Comparison of ENCODE assay signal across 19 cellular contexts in the genomic region with DNA sequence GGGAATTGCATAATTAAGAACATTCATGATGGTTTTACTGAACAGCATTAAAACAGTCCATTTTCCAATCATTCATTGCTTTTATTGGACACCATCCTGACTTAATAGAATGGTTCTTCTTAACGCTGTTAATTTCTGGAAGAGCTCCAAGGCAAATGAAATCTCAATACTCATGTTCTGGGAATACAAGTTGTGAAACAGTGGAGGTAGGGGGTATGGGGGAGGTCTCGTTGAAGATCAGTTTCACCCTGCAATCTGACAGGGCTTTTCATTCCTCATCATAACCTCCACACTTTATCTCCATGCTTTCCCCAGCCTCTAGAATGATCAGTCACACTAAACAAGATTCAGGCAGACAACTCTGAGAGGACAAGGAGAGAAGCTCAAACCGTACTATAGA.
"Had no signal": no experiment of that assay in that cellular context is flagged by ENCODE, and none has a peak within 500 bp of the region (broad histone marks: within the 10 kb centered on the region; RNA-seq: fewer than 3 reads in every experiment).

No MANE protein-coding gene starts in this region.

- H3K27ac Mint-ChIP-seq: activated CD4-positive, alpha-beta T cell treated with anti-CD3 and anti-CD28 coated beads, Interleukin-2, amount 10 ng/mL, durations not matched to agents 7 days and 5 days; activated naive CD8-positive, alpha-beta T cell treated with anti-CD3 and anti-CD28 coated beads, Interleukin-2, amount 50 U/mL, for 24 hours; endodermal cell; mesothelial cell of epicardium; neural progenitor cell; stimulated activated naive B cell treated with anti-CD40 and anti-IgM and Interleukin-4, amounts not matched to agents 10 μg/mL and 1 μg/mL and 100 μg/mL, for 72 hours; T-helper 1 cell treated with Interleukin-12 subunit alpha and Interleukin-12 subunit beta and Interleukin-4 antibody, amounts not matched to agents 30 μg/mL and 1 μg/mL, for 36 hours; type B pancreatic cell had no signal

- H3K9ac ChIP-seq: neural progenitor cell had no signal

- H3K4me1 Mint-ChIP-seq: activated CD4-positive, alpha-beta T cell treated with anti-CD3 and anti-CD28 coated beads, Interleukin-2, amount 10 ng/mL, durations not matched to agents 7 days and 5 days; activated naive CD8-positive, alpha-beta T cell treated with anti-CD3 and anti-CD28 coated beads, Interleukin-2, amount 50 U/mL, for 24 hours; endodermal cell; neural progenitor cell; stimulated activated naive B cell treated with anti-CD40 and anti-IgM and Interleukin-4, amounts not matched to agents 10 μg/mL and 1 μg/mL and 100 μg/mL, for 72 hours had no signal

- H3K4me3 ChIP-seq: body of pancreas, hepatocyte, lower lobe of right lung, neural progenitor cell, pancreas had no signal

- H3K36me3 Mint-ChIP-seq: neural progenitor cell; stimulated activated naive B cell treated with anti-CD40 and anti-IgM and Interleukin-4, amounts not matched to agents 10 μg/mL and 1 μg/mL and 100 μg/mL, for 72 hours; type B pancreatic cell had no signal

- H3K4me1 ChIP-seq: lower lobe of right lung, neural progenitor cell, pancreas had no signal

- H3K79me2 ChIP-seq: hepatocyte had no signal

- H3K9me3 ChIP-seq: body of pancreas, lower lobe of right lung, pancreas had no signal

- H3K9me3 Mint-ChIP-seq: activated CD4-positive, alpha-beta T cell treated with anti-CD3 and anti-CD28 coated beads, Interleukin-2, amount 10 ng/mL, durations not matched to agents 7 days and 5 days; neural progenitor cell; T-helper 1 cell treated with Interleukin-12 subunit alpha and Interleukin-12 subunit beta and Interleukin-4 antibody, amounts not matched to agents 30 μg/mL and 1 μg/mL, for 36 hours had no signal

- DNase-seq: activated CD4-positive, alpha-beta T cell treated with anti-CD3 and anti-CD28 coated beads, Interleukin-2, amount 10 ng/mL, durations not matched to agents 7 days and 5 days; activated CD4-positive, CD25-positive, alpha-beta regulatory T cell; activated CD8-positive, alpha-beta memory T cell treated with anti-CD3 and anti-CD28 coated beads for 24 hours; activated naive CD4-positive, alpha-beta T cell treated with Interleukin-2 at 50 U/mL for 16 hours; activated naive CD8-positive, alpha-beta T cell treated with anti-CD3 and anti-CD28 coated beads, Interleukin-2, amount 50 U/mL, for 24 hours; body of pancreas; cerebellar nuclear complex; endodermal cell; erythroblast; kidney glomerular epithelial cell; lower lobe of right lung; pancreas; stimulated activated CD4-positive, alpha-beta T cell treated with anti-CD3 and anti-CD28 coated beads, Interleukin-2, amount 100 ng/mL, for 24 hours; stimulated activated naive B cell treated with anti-CD40 and anti-IgM and Interleukin-4, amounts not matched to agents 10 μg/mL and 1 μg/mL and 100 μg/mL, for 72 hours had no signal

- H3K27me3 ChIP-seq: body of pancreas, hepatocyte, neural progenitor cell, pancreas had no signal

- H3K4me2 ChIP-seq: hepatocyte, neural progenitor cell had no signal

- H3K36me3 ChIP-seq: lower lobe of right lung, neural progenitor cell, pancreas had no signal

- H2AFZ ChIP-seq: hepatocyte, neural progenitor cell had no signal

- H3K27ac ChIP-seq: body of pancreas, hepatocyte, lower lobe of right lung, neural progenitor cell, pancreas had no signal

- H3K4me3 Mint-ChIP-seq: activated CD4-positive, alpha-beta T cell treated with anti-CD3 and anti-CD28 coated beads, Interleukin-2, amount 10 ng/mL, durations not matched to agents 7 days and 5 days; activated naive CD8-positive, alpha-beta T cell treated with anti-CD3 and anti-CD28 coated beads, Interleukin-2, amount 50 U/mL, for 24 hours; endodermal cell; mesothelial cell of epicardium; neural progenitor cell; stimulated activated naive B cell treated with anti-CD40 and anti-IgM and Interleukin-4, amounts not matched to agents 10 μg/mL and 1 μg/mL and 100 μg/mL, for 72 hours; T-helper 1 cell treated with Interleukin-12 subunit alpha and Interleukin-12 subunit beta and Interleukin-4 antibody, amounts not matched to agents 30 μg/mL and 1 μg/mL, for 36 hours; type B pancreatic cell had no signal

- H3K27me3 Mint-ChIP-seq: activated CD4-positive, alpha-beta T cell treated with anti-CD3 and anti-CD28 coated beads, Interleukin-2, amount 10 ng/mL, durations not matched to agents 7 days and 5 days; activated naive CD8-positive, alpha-beta T cell treated with anti-CD3 and anti-CD28 coated beads, Interleukin-2, amount 50 U/mL, for 24 hours; stimulated activated naive B cell treated with anti-CD40 and anti-IgM and Interleukin-4, amounts not matched to agents 10 μg/mL and 1 μg/mL and 100 μg/mL, for 72 hours had no signal
